In the genomic region with DNA sequence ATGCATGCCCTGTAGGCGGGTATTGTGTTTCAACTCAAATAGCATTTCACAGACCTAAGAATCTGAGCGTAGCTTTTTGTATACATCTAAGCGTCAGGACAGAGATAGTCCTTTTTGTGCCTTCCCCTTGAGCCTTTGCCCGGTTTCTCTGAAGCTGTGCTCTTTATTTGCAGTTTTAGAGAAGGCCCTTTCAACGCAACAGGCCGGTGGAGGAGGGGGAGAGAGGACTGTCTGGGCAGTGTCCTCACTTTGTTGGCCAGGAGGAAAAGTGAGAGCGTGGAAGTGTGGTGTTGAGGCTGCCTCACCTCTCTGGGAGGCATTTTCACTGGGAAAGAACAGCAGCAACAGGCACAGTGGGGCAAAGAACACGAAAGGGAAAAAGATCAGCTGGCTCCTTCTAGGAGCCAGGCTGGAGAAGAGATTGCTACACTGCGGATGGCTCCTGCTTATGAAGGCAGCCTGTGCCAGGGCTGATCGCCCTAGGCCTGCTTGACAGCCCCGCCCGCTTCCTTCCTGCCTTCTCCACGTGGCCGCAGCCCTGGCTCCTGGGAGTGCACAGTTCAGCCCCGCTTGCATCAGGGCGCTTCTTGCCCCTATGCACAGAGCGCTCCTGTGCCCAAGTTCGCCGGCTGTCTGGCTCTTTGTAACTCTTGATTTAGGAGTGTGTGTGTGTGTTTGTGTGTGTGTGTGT, we compare ENCODE assay signal across 8 cellular contexts.
DNase-seq lines count a peak whose midpoint lies in the region; ATAC-seq lines count a peak whose summit lies in the region.
"Had no signal": no experiment of that assay in that cellular context is flagged by ENCODE, and none has a peak within 500 bp of the region (broad histone marks: within the 10 kb centered on the region; RNA-seq: fewer than 3 reads in every experiment).

No MANE protein-coding gene starts in this region.

- ATAC-seq in HG03175 (IDR thresholded peaks at IDR 0.05; ENCODE audit: unreplicated experiment) (peak; percentile 42), HG03378 (IDR thresholded peaks at IDR 0.05; ENCODE audit: unreplicated experiment) (no peak), GM21619 (IDR thresholded peaks at IDR 0.05; ENCODE audit: unreplicated experiment) (no peak), GM18502 (IDR thresholded peaks at IDR 0.05; ENCODE audit: poor library complexity, unreplicated experiment) (no peak)
- ATAC-seq in activated naive CD8-positive, alpha-beta T cell treated with anti-CD3 and anti-CD28 coated beads, Interleukin-2, amount 50 U/mL, for 24 hours = peak; percentile 46
- peak; percentile 55 to 61 for ATAC-seq in stimulated activated naive B cell treated with anti-CD40 and anti-IgM and Interleukin-4, amounts not matched to agents 10 μg/mL and 1 μg/mL and 100 μg/mL, for 72 hours (replicated peaks)

- DNase-seq in activated naive CD8-positive, alpha-beta T cell treated with anti-CD3 and anti-CD28 coated beads, Interleukin-2, amount 50 U/mL, for 24 hours = peak; percentile 11
- DNase-seq in iPS-NIHi11 (ENCODE audit: low spot score) = peak; percentile 38
- DNase-seq in stimulated activated naive B cell treated with anti-CD40 and anti-IgM and Interleukin-4, amounts not matched to agents 10 μg/mL and 1 μg/mL and 100 μg/mL, for 72 hours = no peak
- DNase-seq: NCI-H510A treated with DMSO at 0.1 percent for 48 hours had no signal

- peaks cover 4% of the 10 kb centered on the region for H3K4me1 Mint-ChIP-seq in activated naive CD8-positive, alpha-beta T cell treated with anti-CD3 and anti-CD28 coated beads, Interleukin-2, amount 50 U/mL, for 24 hours
- peaks cover 2 to 9% of the 10 kb centered on the region in 2 donors for H3K4me1 Mint-ChIP-seq in stimulated activated naive B cell treated with anti-CD40 and anti-IgM and Interleukin-4, amounts not matched to agents 10 μg/mL and 1 μg/mL and 100 μg/mL, for 72 hours

- no peaks in the 10 kb centered on the region for H3K9me3 Mint-ChIP-seq in activated naive CD8-positive, alpha-beta T cell treated with anti-CD3 and anti-CD28 coated beads, Interleukin-2, amount 50 U/mL, for 24 hours
- no peaks in the 10 kb centered on the region for H3K9me3 Mint-ChIP-seq in stimulated activated naive B cell treated with anti-CD40 and anti-IgM and Interleukin-4, amounts not matched to agents 10 μg/mL and 1 μg/mL and 100 μg/mL, for 72 hours

- no peaks in the 10 kb centered on the region for H3K36me3 Mint-ChIP-seq in activated naive CD8-positive, alpha-beta T cell treated with anti-CD3 and anti-CD28 coated beads, Interleukin-2, amount 50 U/mL, for 24 hours (ENCODE audit: low read depth)
- no peaks in the 10 kb centered on the region for H3K36me3 Mint-ChIP-seq in stimulated activated naive B cell treated with anti-CD40 and anti-IgM and Interleukin-4, amounts not matched to agents 10 μg/mL and 1 μg/mL and 100 μg/mL, for 72 hours

- H3K27ac Mint-ChIP-seq in activated naive CD8-positive, alpha-beta T cell treated with anti-CD3 and anti-CD28 coated beads, Interleukin-2, amount 50 U/mL, for 24 hours = no peak overlapping the region
- H3K27ac Mint-ChIP-seq in stimulated activated naive B cell treated with anti-CD40 and anti-IgM and Interleukin-4, amounts not matched to agents 10 μg/mL and 1 μg/mL and 100 μg/mL, for 72 hours = no peak overlapping the region

- no peak overlapping the region for H3K4me3 Mint-ChIP-seq in activated naive CD8-positive, alpha-beta T cell treated with anti-CD3 and anti-CD28 coated beads, Interleukin-2, amount 50 U/mL, for 24 hours
- peak overlapping the region in 1 of 2 donors; percentile 35 for H3K4me3 Mint-ChIP-seq in stimulated activated naive B cell treated with anti-CD40 and anti-IgM and Interleukin-4, amounts not matched to agents 10 μg/mL and 1 μg/mL and 100 μg/mL, for 72 hours

- H3K27me3 Mint-ChIP-seq in activated naive CD8-positive, alpha-beta T cell treated with anti-CD3 and anti-CD28 coated beads, Interleukin-2, amount 50 U/mL, for 24 hours = peaks cover 40% of the 10 kb centered on the region
- H3K27me3 Mint-ChIP-seq in stimulated activated naive B cell treated with anti-CD40 and anti-IgM and Interleukin-4, amounts not matched to agents 10 μg/mL and 1 μg/mL and 100 μg/mL, for 72 hours = peaks cover 13 to 30% of the 10 kb centered on the region in 2 donors

Comparison
In these comparisons a context has a peak if more than half of its experiments do, and no peak if none do; other contexts are left out.
1. ATAC-seq: peak in HG03175 (single experiment), activated naive CD8-positive, alpha-beta T cell treated with anti-CD3 and anti-CD28 coated beads, Interleukin-2, amount 50 U/mL, for 24 hours (single experiment) and stimulated activated naive B cell treated with anti-CD40 and anti-IgM and Interleukin-4, amounts not matched to agents 10 μg/mL and 1 μg/mL and 100 μg/mL, for 72 hours (2 of 2); none in HG03378 (single experiment), GM21619 (single experiment) and GM18502 (single experiment).